ENCODE assay signal across 10 cellular contexts in the genomic region with DNA sequence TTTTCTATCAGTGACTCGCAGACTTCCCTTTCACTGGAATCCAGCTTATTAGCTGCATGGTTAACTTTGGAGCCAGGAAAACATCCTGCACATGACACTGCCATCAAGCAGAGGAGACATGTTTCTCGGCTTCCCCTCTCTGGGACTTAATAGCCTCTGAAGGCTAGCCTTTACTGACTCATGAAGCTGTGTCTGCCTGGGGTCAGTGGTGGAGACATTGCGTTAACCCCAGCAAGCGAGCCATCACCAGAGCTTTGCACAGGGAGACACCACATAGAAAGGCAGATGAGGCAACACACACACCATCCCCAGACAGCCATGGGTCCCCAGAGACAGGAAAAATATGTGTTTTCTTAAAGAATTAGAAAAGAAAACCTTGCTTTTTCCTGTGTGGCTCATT.
DNase-seq lines count a peak whose midpoint lies in the region; ATAC-seq and TF ChIP-seq lines count a peak whose summit lies in the region.
"Had no signal": no experiment of that assay in that cellular context is flagged by ENCODE, and none has a peak within 500 bp of the region (broad histone marks: within the 10 kb centered on the region; RNA-seq: fewer than 3 reads in every experiment).

No MANE protein-coding gene starts in this region.

- intact Hi-C loops in left ventricle myocardium inferior (cut with micrococcal nuclease): no loop called here

- DNase-seq in GM03348 (ENCODE audit: low spot score) (peak; percentile 36), amniotic epithelial cell (ENCODE audit: low read depth) (peak; percentile 78), left ventricle myocardium inferior (no peak), retina (peak; percentile 13), foreskin melanocyte (no peak), T-helper 9 cell (no peak), amygdala (lab: John Stamatoyannopoulos, UW) (no peak)
- DNase-seq: activated CD4-positive, alpha-beta T cell treated with anti-CD3 and anti-CD28 coated beads, Interleukin-2, amount 10 ng/mL, durations not matched to agents 7 days and 5 days; HFFc6 had no signal

- no peak for ATAC-seq in GM21367 (IDR thresholded peaks at IDR 0.05; ENCODE audit: unreplicated experiment)

- peak overlapping the region; percentile 11 for H3K27ac ChIP-seq in left ventricle myocardium inferior (replicated peaks)

- H3K9me3 ChIP-seq in left ventricle myocardium inferior (replicated peaks): peaks cover 26% of the 10 kb centered on the region

- no peak for TF ChIP-seq CTCF in left ventricle myocardium inferior (IDR thresholded peaks at IDR 0.05; ENCODE audit: borderline replicate concordance)

- H3K4me3 ChIP-seq in left ventricle myocardium inferior: no peak overlapping the region

- H3K36me3 ChIP-seq in left ventricle myocardium inferior: no peaks in the 10 kb centered on the region

- no peaks in the 10 kb centered on the region for H3K4me1 ChIP-seq in left ventricle myocardium inferior

- H3K27me3 ChIP-seq in left ventricle myocardium inferior (ENCODE audit: low read depth): no peaks in the 10 kb centered on the region

Comparison
In these comparisons a context has a peak if more than half of its experiments do, and no peak if none do; other contexts are left out.
1. DNase-seq: peak in GM03348 (single experiment), amniotic epithelial cell (single experiment) and retina (single experiment); none in left ventricle myocardium inferior (single experiment), foreskin melanocyte (single experiment), T-helper 9 cell (single experiment) and amygdala (0 of 56).